8 cellular contexts compared by ENCODE assay signal in genomic region chr11:2526808-2527381, GRCh38.
A peak's percentile ranks its signal among the peaks of the same experiment; 100 is the strongest.
DNase-seq lines count a peak whose midpoint lies in the region; ATAC-seq and TF ChIP-seq lines count a peak whose summit lies in the region.

No MANE protein-coding gene starts in this region.

- H3K36me3 ChIP-seq in GM23248 (ENCODE audit: low read depth), result no peaks in the 10 kb centered on the region
- no peaks in the 10 kb centered on the region for H3K36me3 ChIP-seq in RWPE2 (ENCODE audit: low read depth)
- H3K36me3 ChIP-seq in PC-3 (ENCODE audit: low read depth, low read length), result no peaks in the 10 kb centered on the region

- POLR2A ChIA-PET in PC-3 (lab: Charles Lee; ENCODE audit: unreplicated experiment), result no interaction called here

- H3K27me3 ChIP-seq in GM23248 (replicated peaks; ENCODE audit: insufficient read depth) (0 out of 2 replicates have a peak, but pooled peaks cover 11% of the 10 kb centered on the region), RWPE2 (ENCODE audit: insufficient read depth, poor library complexity, severe bottlenecking) (no peaks in the 10 kb centered on the region), PC-3 (ENCODE audit: low read length) (no peaks in the 10 kb centered on the region)

- H3K4me3 Mint-ChIP-seq in stimulated activated naive CD8-positive, alpha-beta T cell treated with anti-CD3 and anti-CD28 coated beads, Interleukin-15, amount 100 ng/mL, for 72 hours, result peak overlapping the region; percentile 29 to 67

- H3K9ac ChIP-seq in GM23248 (no peak overlapping the region; the same call in 1 of the 2 replicates), PC-3 (ENCODE audit: low read length) (no peak overlapping the region)

- H3K27ac ChIP-seq in GM23248 (no peak overlapping the region), RWPE2 (ENCODE audit: poor library complexity, severe bottlenecking) (no peak overlapping the region), PC-3 (ENCODE audit: low read length) (no peak overlapping the region)

- DNase-seq in GM23248, result peak; percentile 38
- DNase-seq in RWPE2 (ENCODE audit: low spot score), result peak; percentile 56
- DNase-seq in Right ventricle myocardium superior, result peak; percentile 76
- peak in 1 of 2 donors; percentile 18 for DNase-seq in stimulated activated naive CD8-positive, alpha-beta T cell treated with anti-CD3 and anti-CD28 coated beads, Interleukin-15, amount 100 ng/mL, for 72 hours
- no peak for DNase-seq in PC-3
- no peak for DNase-seq in HUDEP-2 (lab: John Stamatoyannopoulos, UW; ENCODE audit: unreplicated experiment in 76 of 76)
- DNase-seq in DMS79 (lab: John Stamatoyannopoulos, UW), result no peak

- no peak overlapping the region for H2AFZ ChIP-seq in GM23248
- H2AFZ ChIP-seq in PC-3 (ENCODE audit: low read length), result no peak overlapping the region

- no peaks in the 10 kb centered on the region for H4K20me1 ChIP-seq in GM23248 (ENCODE audit: insufficient read depth)
- no peaks in the 10 kb centered on the region for H4K20me1 ChIP-seq in PC-3 (ENCODE audit: low read length)

- TF ChIP-seq CTCF in GM12873 (IDR thresholded peaks at IDR 0.05; ENCODE audit: insufficient read depth, low read depth, low read length, missing control alignments) (peak; percentile 55), RWPE2 (IDR thresholded peaks at IDR 0.05; ENCODE audit: poor library complexity, severe bottlenecking) (no peak), PC-3 (conservative IDR thresholded peaks at IDR 0.05; ENCODE audit: low read depth, low read length) (no peak)

- H3K4me1 ChIP-seq in GM23248 (ENCODE audit: insufficient read depth) (no peaks in the 10 kb centered on the region), RWPE2 (ENCODE audit: insufficient read depth, poor library complexity, severe bottlenecking) (no peaks in the 10 kb centered on the region), PC-3 (ENCODE audit: insufficient read depth, low read length) (no peaks in the 10 kb centered on the region)

- intact Hi-C loops in Right ventricle myocardium superior (cut with DNase I) (loop anchor here (10.0 kb wide), 1 partner anchor 222 kb away; the partner anchor contains the start of genes C11orf21 and TSPAN32), PC-3 (cut with micrococcal nuclease) (no loop called here)

- no peaks in the 10 kb centered on the region for H3K9me2 ChIP-seq in GM23248 (ENCODE audit: insufficient read depth)
- no peaks in the 10 kb centered on the region for H3K9me2 ChIP-seq in PC-3 (replicated peaks; ENCODE audit: low read length)

- H3K4me3 ChIP-seq in GM23248, result no peak overlapping the region
- H3K4me3 ChIP-seq in RWPE2 (ENCODE audit: severe bottlenecking), result no peak overlapping the region
- H3K4me3 ChIP-seq in PC-3 (ENCODE audit: low read length), result no peak overlapping the region

- peak overlapping the region; percentile 80 to 88 for H3K27ac Mint-ChIP-seq in stimulated activated naive CD8-positive, alpha-beta T cell treated with anti-CD3 and anti-CD28 coated beads, Interleukin-15, amount 100 ng/mL, for 72 hours

- peaks cover 42% of the 10 kb centered on the region for H3K4me1 Mint-ChIP-seq in stimulated activated naive CD8-positive, alpha-beta T cell treated with anti-CD3 and anti-CD28 coated beads, Interleukin-15, amount 100 ng/mL, for 72 hours

- no peak overlapping the region for H3K4me2 ChIP-seq in GM23248 (ENCODE audit: unreplicated experiment)
- no peak overlapping the region for H3K4me2 ChIP-seq in PC-3 (ENCODE audit: low read length)

- 15 to 17% methylated on average over 22 to 25 of the region's 25 CpGs for WGBS in GM23248 (ENCODE audit: low coverage in 1 of 2, low lambda C conversion rate in 2 of 2, missing lambda C conversion rate in 2 of 2), 2 experiments

- H3K9me3 Mint-ChIP-seq in stimulated activated naive CD8-positive, alpha-beta T cell treated with anti-CD3 and anti-CD28 coated beads, Interleukin-15, amount 100 ng/mL, for 72 hours, result no peaks in the 10 kb centered on the region

- H3K79me2 ChIP-seq in GM23248 (ENCODE audit: insufficient read depth) (no peaks in the 10 kb centered on the region), PC-3 (ENCODE audit: low read length) (no peaks in the 10 kb centered on the region)

- CTCF ChIA-PET in PC-3 (lab: Charles Lee), result no interaction called here

- ATAC-seq in RWPE2 (ENCODE audit: low read depth) (no peak), Right ventricle myocardium superior (ENCODE audit: poor library complexity) (peak; percentile 31), PC-3 (no peak)
- ATAC-seq in stimulated activated naive CD8-positive, alpha-beta T cell treated with anti-CD3 and anti-CD28 coated beads, Interleukin-15, amount 100 ng/mL, for 72 hours, result no peak

- BruUV-seq in PC-3 (replicated peaks; lab: Mats Ljungman, UMichigan), result no TSS peak

- H3K27me3 Mint-ChIP-seq in stimulated activated naive CD8-positive, alpha-beta T cell treated with anti-CD3 and anti-CD28 coated beads, Interleukin-15, amount 100 ng/mL, for 72 hours, result no peaks in the 10 kb centered on the region

- in situ Hi-C loops in GM23248 (cut with MboI), result no loop called here

- H3F3A ChIP-seq in GM23248 (ENCODE audit: insufficient read depth) (no peaks in the 10 kb centered on the region), PC-3 (ENCODE audit: low read length, unreplicated experiment) (no peaks in the 10 kb centered on the region)

- H3K9me3 ChIP-seq in GM23248 (ENCODE audit: low read depth), result no peaks in the 10 kb centered on the region
- no peaks in the 10 kb centered on the region for H3K9me3 ChIP-seq in RWPE2 (ENCODE audit: severe bottlenecking)
- H3K9me3 ChIP-seq in PC-3 (ENCODE audit: low read length), result no peaks in the 10 kb centered on the region

Comparison
In these comparisons a context has a peak if more than half of its experiments do, and no peak if none do; other contexts are left out.
1. DNase-seq: peak in GM23248 (single experiment), RWPE2 (single experiment) and Right ventricle myocardium superior (single experiment); none in PC-3 (single experiment), HUDEP-2 (0 of 76) and DMS79 (single experiment).